Comparison of ENCODE assay signal across 10 cellular contexts in genomic region chr9:14309403-14309802, GRCh38. TPM values are rescaled to one million over a fixed set of nuclear protein-coding genes. Genes with fewer than 3 reads are reported as not detected.
DNase-seq lines count a peak whose midpoint lies in the region; ATAC-seq and TF ChIP-seq lines count a peak whose summit lies in the region.
"Had no signal": no experiment of that assay in that cellular context is flagged by ENCODE, and none has a peak within 500 bp of the region (broad histone marks: within the 10 kb centered on the region; RNA-seq: fewer than 3 reads in every experiment).

No MANE protein-coding gene starts in this region.

- H3K27me3 ChIP-seq in brain microvascular endothelial cell (replicated peaks) = no peaks in the 10 kb centered on the region
- peaks cover 0 to 5% (median 0%) of the 10 kb centered on the region in 4 donors for H3K27me3 ChIP-seq in upper lobe of left lung

- peaks cover 11% of the 10 kb centered on the region for H3K4me1 Mint-ChIP-seq in activated CD4-positive, alpha-beta T cell treated with anti-CD3 and anti-CD28 coated beads for 36 hours

- no peak for TF ChIP-seq EP300 in upper lobe of left lung (IDR thresholded peaks at IDR 0.05)

- H3K36me3 Mint-ChIP-seq in activated CD4-positive, alpha-beta T cell treated with anti-CD3 and anti-CD28 coated beads for 36 hours (ENCODE audit: low read depth) = no peaks in the 10 kb centered on the region

- H3K9me3 ChIP-seq in upper lobe of left lung = no peaks in the 10 kb centered on the region

- TF ChIP-seq POLR2A in upper lobe of left lung (IDR thresholded peaks at IDR 0.05) = no peak
- no peak for TF ChIP-seq POLR2A in GM18505 (IDR thresholded peaks at IDR 0.05; ENCODE audit: borderline replicate concordance, extremely low read depth, insufficient read depth, insufficient read length)

- POLR2A ChIA-PET in activated CD4-positive, alpha-beta T cell treated with anti-CD3 and anti-CD28 coated beads for 36 hours (lab: Charles Lee) = no interaction called here

- no peak for TF ChIP-seq CTCF in brain microvascular endothelial cell (IDR thresholded peaks at IDR 0.05; ENCODE audit: low read depth, low read length, missing control alignments)
- TF ChIP-seq CTCF in upper lobe of left lung (IDR thresholded peaks at IDR 0.05) = no peak

- H3K27ac Mint-ChIP-seq in activated CD4-positive, alpha-beta T cell treated with anti-CD3 and anti-CD28 coated beads for 36 hours = no peak overlapping the region
- H3K27ac Mint-ChIP-seq: activated CD8-positive, alpha-beta memory T cell treated with anti-CD3 and anti-CD28 coated beads, Interleukin-2, amount 10 ng/mL, durations not matched to agents 7 days and 5 days had no signal

- peaks cover 0 to 21% (median 0%) of the 10 kb centered on the region in 4 donors for H3K4me1 ChIP-seq in upper lobe of left lung

- H3K9me3 Mint-ChIP-seq in activated CD4-positive, alpha-beta T cell treated with anti-CD3 and anti-CD28 coated beads for 36 hours (ENCODE audit: low read depth) = no peaks in the 10 kb centered on the region

- H3K4me3 Mint-ChIP-seq in activated CD4-positive, alpha-beta T cell treated with anti-CD3 and anti-CD28 coated beads for 36 hours = no peak overlapping the region
- H3K4me3 Mint-ChIP-seq: activated CD8-positive, alpha-beta memory T cell treated with anti-CD3 and anti-CD28 coated beads, Interleukin-2, amount 10 ng/mL, durations not matched to agents 7 days and 5 days had no signal

- DNase-seq in activated CD4-positive, alpha-beta T cell treated with anti-CD3 and anti-CD28 coated beads for 36 hours = no peak
- DNase-seq in activated CD4-positive, alpha-beta T cell treated with anti-CD3 and anti-CD28 coated beads, Interleukin-2, amount 50 U/mL, for 1 hour = no peak
- peak; percentile 79 for DNase-seq in brain microvascular endothelial cell
- no peak for DNase-seq in left colon
- DNase-seq in upper lobe of left lung = no peak
- DNase-seq in activated T-cell treated with anti-CD3 and anti-CD28 coated beads for 4 hours = no peak
- no peak for DNase-seq in C1 segment of cervical spinal cord (lab: John Stamatoyannopoulos, UW)
- DNase-seq: activated CD8-positive, alpha-beta memory T cell treated with anti-CD3 and anti-CD28 coated beads, Interleukin-2, amount 10 ng/mL, durations not matched to agents 7 days and 5 days; NCI-H524 treated with DMSO at 0.1 percent for 48 hours had no signal

- H3K4me3 ChIP-seq in brain microvascular endothelial cell (ENCODE audit: low read depth, low read length) (no peak overlapping the region), upper lobe of left lung (peak overlapping the region in 3 of 4 donors; percentile 2 to 83 (median 74))

- no peak overlapping the region for H3K27ac ChIP-seq in brain microvascular endothelial cell
- H3K27ac ChIP-seq in upper lobe of left lung = peak overlapping the region; percentile 36 to 94 (median 58)

- H3K36me3 ChIP-seq in brain microvascular endothelial cell (replicated peaks) (peaks cover 7% of the 10 kb centered on the region), upper lobe of left lung (peaks cover 0 to 9% (median 3%) of the 10 kb centered on the region in 4 donors)

- H3K27me3 Mint-ChIP-seq in activated CD4-positive, alpha-beta T cell treated with anti-CD3 and anti-CD28 coated beads for 36 hours = peaks cover 52% of the 10 kb centered on the region

- in situ Hi-C loops in brain microvascular endothelial cell (cut with HindIII; ENCODE audit: low pct_ligation_motif_present, low sequenced_read_pairs) = no loop called here

- 6 to 12% methylated on average over 2 of the region's 2 CpGs for WGBS in upper lobe of left lung, 2 donors

- intact Hi-C loops in activated CD4-positive, alpha-beta T cell treated with anti-CD3 and anti-CD28 coated beads for 36 hours (cut with DNase I, micrococcal nuclease) = no loop called here
- intact Hi-C loops in left colon (cut with DNase I, micrococcal nuclease) = loop anchor here in 1 of 2 donors (10.0 kb wide), 1 partner anchor 105 kb away; no protein-coding TSS in a partner anchor

- ATAC-seq in activated CD4-positive, alpha-beta T cell treated with anti-CD3 and anti-CD28 coated beads for 36 hours = peak; percentile 51
- ATAC-seq in left colon = peak; percentile 8
- ATAC-seq in upper lobe of left lung (ENCODE audit: low FRiP score in 2 of 2) = peak in 1 of 2 donors; percentile 7
- no peak for ATAC-seq in GM18505 (IDR thresholded peaks at IDR 0.05; ENCODE audit: unreplicated experiment)
- ATAC-seq: activated CD8-positive, alpha-beta memory T cell treated with anti-CD3 and anti-CD28 coated beads, Interleukin-2, amount 10 ng/mL, durations not matched to agents 7 days and 5 days had no signal

- CTCF ChIA-PET in activated CD4-positive, alpha-beta T cell treated with anti-CD3 and anti-CD28 coated beads for 36 hours (lab: Charles Lee) = no interaction called here

RNA-seq across cellular contexts. Expression of gene NFIB, which starts 4.5 kb away (rescaled TPM):
- total RNA-seq in activated CD4-positive, alpha-beta T cell treated with anti-CD3 and anti-CD28 coated beads for 36 hours = not detected
- total RNA-seq in left colon = 10 to 100 TPM; 45.2 to 74.7 TPM
- 100 to 1,000 TPM in 1 of 6 donors, 10 to 100 TPM in 5; 33.9 to 109 (median 67.5) TPM for total RNA-seq in upper lobe of left lung
- total RNA-seq: activated CD8-positive, alpha-beta memory T cell treated with anti-CD3 and anti-CD28 coated beads, Interleukin-2, amount 10 ng/mL, durations not matched to agents 7 days and 5 days had no signal

Comparison
In these comparisons a context has a peak if more than half of its experiments do, and no peak if none do; other contexts are left out.
1. RNA of gene NFIB, which starts 4.5 kb away (total RNA-seq): 45.2 to 74.7 TPM in left colon and 33.9 to 109 TPM in upper lobe of left lung; not detected in activated CD4-positive, alpha-beta T cell treated with anti-CD3 and anti-CD28 coated beads for 36 hours; every median in the first group is over 10 times any median in the second.